Comparison of ENCODE assay signal across 23 cellular contexts in the genomic region with DNA sequence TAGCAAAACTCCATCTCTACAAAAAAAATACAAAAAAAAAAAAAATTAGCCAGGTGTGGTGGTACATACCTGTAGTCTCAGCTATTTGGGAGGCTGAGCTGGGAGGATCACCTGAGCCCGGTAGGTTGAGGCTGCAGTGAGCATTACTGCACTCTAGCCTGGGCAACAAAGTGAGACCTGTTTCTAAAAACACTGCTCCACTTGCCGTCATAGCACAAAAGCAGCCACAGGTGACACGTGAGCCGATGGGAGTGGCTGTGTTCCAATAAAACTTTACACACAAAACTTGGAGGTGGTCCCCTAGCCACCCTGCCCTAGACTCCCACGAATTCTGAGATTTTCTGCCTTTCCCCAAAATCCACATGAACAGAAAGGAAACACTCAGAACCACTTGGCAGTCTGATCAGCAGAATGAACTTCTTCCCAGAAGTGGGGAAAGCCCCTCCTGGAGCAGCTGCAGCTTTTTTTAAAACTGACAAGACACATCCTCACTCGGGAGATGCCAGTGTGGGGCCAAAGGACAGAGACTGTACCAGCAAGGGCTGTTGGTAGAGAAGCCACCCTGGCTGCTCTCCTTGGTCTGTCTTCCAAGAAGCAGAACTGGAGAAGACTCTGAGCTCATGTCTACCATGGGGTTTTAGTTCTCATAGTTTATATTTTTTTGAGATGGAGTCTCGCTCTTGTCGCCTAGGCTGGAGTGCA. TPM values are rescaled to one million over a fixed set of nuclear protein-coding genes. Genes with fewer than 3 reads are reported as not detected.
"Had no signal": no experiment of that assay in that cellular context is flagged by ENCODE, and none has a peak within 500 bp of the region (broad histone marks: within the 10 kb centered on the region; RNA-seq: fewer than 3 reads in every experiment).

No MANE protein-coding gene starts in this region.

- H3K4me1 Mint-ChIP-seq: endodermal cell had no signal

- H3K4me3 ChIP-seq: breast epithelium, prostate gland, sigmoid colon, tibial artery had no signal

- H3K9ac ChIP-seq: SK-N-SH had no signal

- H3K27me3 Mint-ChIP-seq: activated T-helper 17 cell treated with anti-CD3 and anti-CD28 coated beads, Interleukin-2, amount 50 U/mL, for 72 hours; natural killer cell treated with Interleukin-12 subunit alpha and Interleukin-12 subunit beta and Interleukin-15 and Interleukin-18, amount 100 ng/mL, for 72 hours; stimulated activated memory B cell treated with anti-CD40 and anti-IgM and Interleukin-4, amounts not matched to agents 10 μg/mL and 1 μg/mL and 100 μg/mL, for 72 hours; T-cell had no signal

- DNase-seq: activated CD4-positive, CD25-positive, alpha-beta regulatory T cell treated with anti-CD3 and anti-CD28 coated beads, Interleukin-2, amount 50 U/mL, for 72 hours; activated naive CD4-positive, alpha-beta T cell treated with Interleukin-2 at 50 U/mL for 16 hours; aorta; endodermal cell; erythroblast; occipital lobe; sigmoid colon; SK-N-SH; T-cell; T-helper 9 cell; tibial artery had no signal

- H3K27ac Mint-ChIP-seq: activated T-helper 17 cell treated with anti-CD3 and anti-CD28 coated beads, Interleukin-2, amount 50 U/mL, for 72 hours; endodermal cell; natural killer cell treated with Interleukin-12 subunit alpha and Interleukin-12 subunit beta and Interleukin-15 and Interleukin-18, amount 100 ng/mL, for 72 hours; stimulated activated memory B cell treated with anti-CD40 and anti-IgM and Interleukin-4, amounts not matched to agents 10 μg/mL and 1 μg/mL and 100 μg/mL, for 72 hours; T-cell had no signal

- H3K36me3 Mint-ChIP-seq: natural killer cell treated with Interleukin-12 subunit alpha and Interleukin-12 subunit beta and Interleukin-15 and Interleukin-18, amount 100 ng/mL, for 72 hours had no signal

- H3K27me3 ChIP-seq: breast epithelium, sigmoid colon, tibial artery had no signal

- H3K4me3 Mint-ChIP-seq: activated T-helper 17 cell treated with anti-CD3 and anti-CD28 coated beads, Interleukin-2, amount 50 U/mL, for 72 hours; endodermal cell; natural killer cell treated with Interleukin-12 subunit alpha and Interleukin-12 subunit beta and Interleukin-15 and Interleukin-18, amount 100 ng/mL, for 72 hours; stimulated activated memory B cell treated with anti-CD40 and anti-IgM and Interleukin-4, amounts not matched to agents 10 μg/mL and 1 μg/mL and 100 μg/mL, for 72 hours; T-cell had no signal

- H3K4me2 ChIP-seq: SK-N-SH had no signal

- H3K27ac ChIP-seq: breast epithelium, prostate gland had no signal

- H3K9me3 Mint-ChIP-seq: activated T-helper 17 cell treated with anti-CD3 and anti-CD28 coated beads, Interleukin-2, amount 50 U/mL, for 72 hours; endodermal cell; natural killer cell treated with Interleukin-12 subunit alpha and Interleukin-12 subunit beta and Interleukin-15 and Interleukin-18, amount 100 ng/mL, for 72 hours; stimulated activated memory B cell treated with anti-CD40 and anti-IgM and Interleukin-4, amounts not matched to agents 10 μg/mL and 1 μg/mL and 100 μg/mL, for 72 hours; T-cell had no signal

- ATAC-seq: activated T-helper 17 cell treated with anti-CD3 and anti-CD28 coated beads, Interleukin-2, amount 50 U/mL, for 72 hours; natural killer cell treated with Interleukin-12 subunit alpha and Interleukin-12 subunit beta and Interleukin-15 and Interleukin-18, amount 100 ng/mL, for 72 hours; stimulated activated memory B cell treated with anti-CD40 and anti-IgM and Interleukin-4, amounts not matched to agents 10 μg/mL and 1 μg/mL and 100 μg/mL, for 72 hours; T-cell had no signal

- H3K36me3 ChIP-seq: breast epithelium, prostate gland had no signal

- H3K9me3 ChIP-seq: breast epithelium, prostate gland, sigmoid colon, SK-N-SH, tibial artery had no signal

RNA-seq across cellular contexts. Expression of a gene that starts 34.9 kb away (rescaled TPM):
- total RNA-seq: activated CD8-positive, alpha-beta memory T cell treated with anti-CD3 and anti-CD28 coated beads for 36 hours; activated T-helper 17 cell treated with anti-CD3 and anti-CD28 coated beads, Interleukin-2, amount 50 U/mL, for 72 hours; aorta; breast epithelium; cerebellum; glomerular endothelial cell; kidney epithelial cell; lower leg skin; mononuclear cell; natural killer cell treated with Interleukin-12 subunit alpha and Interleukin-12 subunit beta and Interleukin-15 and Interleukin-18, amount 100 ng/mL, for 72 hours; occipital lobe; prostate gland; subcutaneous adipose tissue; T-cell had no signal
- polyA plus RNA-seq: SK-N-SH had no signal

RNA-seq across cellular contexts. Expression of a gene that starts 51.2 kb away (rescaled TPM):
- total RNA-seq: activated CD8-positive, alpha-beta memory T cell treated with anti-CD3 and anti-CD28 coated beads for 36 hours; activated T-helper 17 cell treated with anti-CD3 and anti-CD28 coated beads, Interleukin-2, amount 50 U/mL, for 72 hours; mononuclear cell; natural killer cell treated with Interleukin-12 subunit alpha and Interleukin-12 subunit beta and Interleukin-15 and Interleukin-18, amount 100 ng/mL, for 72 hours had no signal
